In the genomic region with DNA sequence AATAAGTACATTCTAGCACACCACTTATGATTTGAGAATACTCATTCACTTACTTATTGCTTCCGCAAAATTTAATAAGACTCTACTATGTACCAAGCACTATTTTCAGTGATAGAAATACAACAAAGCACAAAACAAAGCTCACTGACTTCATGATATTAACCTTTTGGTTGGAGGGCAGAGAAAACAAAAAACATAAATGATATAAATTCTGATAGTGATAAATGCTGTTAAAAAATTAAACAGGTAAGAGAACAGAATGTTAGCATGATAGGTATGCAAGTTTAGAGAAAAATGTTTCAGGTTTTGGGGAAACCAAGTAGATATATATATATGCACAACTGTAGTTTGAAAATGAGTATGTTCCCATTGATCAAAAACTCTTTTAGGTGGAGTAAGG, we compare ENCODE assay signal across 1 cellular context.
TF ChIP-seq lines count a peak whose summit lies in the region.

No MANE protein-coding gene starts in this region.

TF ChIP-seq in IMR-90, 13 proteins besides CTCF, POLR2A, EP300 and RAD21:
- TF ChIP-seq MAZ (IDR thresholded peaks at IDR 0.05; ENCODE audit: borderline replicate concordance, low read depth, low read length) (no peak), RFX5 (IDR thresholded peaks at IDR 0.05; ENCODE audit: low read depth, low read length) (no peak), BHLHE40 (IDR thresholded peaks at IDR 0.05; ENCODE audit: low read depth, low read length) (no peak), MXI1 (IDR thresholded peaks at IDR 0.05; ENCODE audit: borderline replicate concordance, low read depth, low read length) (no peak), FOS (IDR thresholded peaks at IDR 0.05; ENCODE audit: low read depth, low read length) (no peak), RCOR1 (IDR thresholded peaks at IDR 0.05; ENCODE audit: insufficient replicate concordance, low read length) (no peak), SMC3 (IDR thresholded peaks at IDR 0.05; ENCODE audit: low read depth, low read length) (no peak), CEBPB (IDR thresholded peaks at IDR 0.05; ENCODE audit: low read depth, low read length) (no peak), CHD1 (IDR thresholded peaks at IDR 0.05; ENCODE audit: low read depth, low read length) (no peak), NFE2L2 (IDR thresholded peaks at IDR 0.05; ENCODE audit: low read depth, low read length) (no peak), MAFK (IDR thresholded peaks at IDR 0.05; ENCODE audit: low read depth, low read length) (no peak)
- TF ChIP-seq, protein P1, sequence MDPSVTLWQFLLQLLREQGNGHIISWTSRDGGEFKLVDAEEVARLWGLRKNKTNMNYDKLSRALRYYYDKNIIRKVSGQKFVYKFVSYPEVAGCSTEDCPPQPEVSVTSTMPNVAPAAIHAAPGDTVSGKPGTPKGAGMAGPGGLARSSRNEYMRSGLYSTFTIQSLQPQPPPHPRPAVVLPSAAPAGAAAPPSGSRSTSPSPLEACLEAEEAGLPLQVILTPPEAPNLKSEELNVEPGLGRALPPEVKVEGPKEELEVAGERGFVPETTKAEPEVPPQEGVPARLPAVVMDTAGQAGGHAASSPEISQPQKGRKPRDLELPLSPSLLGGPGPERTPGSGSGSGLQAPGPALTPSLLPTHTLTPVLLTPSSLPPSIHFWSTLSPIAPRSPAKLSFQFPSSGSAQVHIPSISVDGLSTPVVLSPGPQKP (IDR thresholded peaks at IDR 0.05; ENCODE audit: borderline replicate concordance, low read depth, low read length): no peak
- TF ChIP-seq, protein P2, sequence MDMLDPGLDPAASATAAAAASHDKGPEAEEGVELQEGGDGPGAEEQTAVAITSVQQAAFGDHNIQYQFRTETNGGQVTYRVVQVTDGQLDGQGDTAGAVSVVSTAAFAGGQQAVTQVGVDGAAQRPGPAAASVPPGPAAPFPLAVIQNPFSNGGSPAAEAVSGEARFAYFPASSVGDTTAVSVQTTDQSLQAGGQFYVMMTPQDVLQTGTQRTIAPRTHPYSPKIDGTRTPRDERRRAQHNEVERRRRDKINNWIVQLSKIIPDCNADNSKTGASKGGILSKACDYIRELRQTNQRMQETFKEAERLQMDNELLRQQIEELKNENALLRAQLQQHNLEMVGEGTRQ (IDR thresholded peaks at IDR 0.05; ENCODE audit: low read depth, low read length): no peak
